8 cellular contexts compared by ENCODE assay signal in the genomic region with DNA sequence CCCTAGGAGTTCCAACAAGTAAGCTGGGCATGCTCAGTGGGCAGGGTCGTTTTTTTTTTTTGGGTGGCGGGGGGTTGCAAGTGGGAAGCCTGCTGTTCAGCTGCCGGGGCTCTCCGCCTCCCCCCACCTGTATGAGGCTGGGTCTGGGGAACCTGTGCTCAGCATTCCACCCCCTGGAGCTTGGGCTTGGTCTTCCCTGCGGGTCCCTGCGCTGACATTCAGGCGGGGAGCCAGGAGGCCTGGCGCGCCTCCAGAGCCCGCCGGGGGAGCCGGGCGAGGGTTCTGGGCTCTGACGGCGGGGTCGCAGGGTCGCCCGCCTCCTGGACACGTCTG. TPM values are rescaled to one million over a fixed set of nuclear protein-coding genes. Genes with fewer than 3 reads are reported as not detected.
DNase-seq lines count a peak whose midpoint lies in the region; ATAC-seq and TF ChIP-seq lines count a peak whose summit lies in the region.

No MANE protein-coding gene starts in this region.

- H3K9ac ChIP-seq in OCI-LY1 (ENCODE audit: low read length) (peak overlapping the region; percentile 73), neural progenitor cell (peak overlapping the region; percentile 50)

- intact Hi-C loops in sciatic nerve (cut with DNase I) = no loop called here

- no peak overlapping the region for H3K27ac Mint-ChIP-seq in neural progenitor cell

- H3K27ac ChIP-seq in OCI-LY1 (ENCODE audit: low read depth, low read length, poor library complexity, severe bottlenecking) = no peak overlapping the region
- H3K27ac ChIP-seq in neural progenitor cell = peak overlapping the region; percentile 93

- H3K4me1 ChIP-seq in OCI-LY1 (ENCODE audit: insufficient read depth, low read length, severe bottlenecking) (peaks cover 23% of the 10 kb centered on the region), neural progenitor cell (peaks cover 28% of the 10 kb centered on the region)

- H3K9me3 ChIP-seq in OCI-LY1 (ENCODE audit: low read length) (no peaks in the 10 kb centered on the region), neural progenitor cell (ENCODE audit: low read depth) (no peaks in the 10 kb centered on the region)

- H3K4me3 Mint-ChIP-seq in neural progenitor cell = peak overlapping the region; percentile 89

- H3K9me2 ChIP-seq in OCI-LY1 (ENCODE audit: low read depth, low read length) = no peaks in the 10 kb centered on the region

- no peak overlapping the region for H2AFZ ChIP-seq in OCI-LY1 (ENCODE audit: low read length)
- H2AFZ ChIP-seq in neural progenitor cell (replicated peaks) = peak overlapping the region; percentile 75

- no peaks in the 10 kb centered on the region for H3K79me2 ChIP-seq in OCI-LY1 (ENCODE audit: insufficient read depth, low read length)
- H3K79me2 ChIP-seq in neural progenitor cell (ENCODE audit: low read depth) = peaks cover 34% of the 10 kb centered on the region

- H4K20me1 ChIP-seq in OCI-LY1 (ENCODE audit: insufficient read depth, low read length) (no peaks in the 10 kb centered on the region), neural progenitor cell (ENCODE audit: low read depth) (no peaks in the 10 kb centered on the region)

- DNase-seq in NCI-H1092 (lab: John Stamatoyannopoulos, UW) (peak; percentile 49), NCI-H1092 treated with DMSO at 0.1 percent for 48 hours (lab: John Stamatoyannopoulos, UW) (no peak), epithelial cell of esophagus (ENCODE audit: low read depth) (no peak), neural progenitor cell (ENCODE audit: low spot score) (no peak), sciatic nerve (ENCODE audit: low spot score) (no peak), NCI-H1694 (lab: John Stamatoyannopoulos, UW) (no peak), islet precursor cell (no peak)

- H3K36me3 ChIP-seq in OCI-LY1 (ENCODE audit: insufficient read depth, low read length) (no peaks in the 10 kb centered on the region), neural progenitor cell (no peaks in the 10 kb centered on the region)

- H3F3A ChIP-seq in OCI-LY1 (ENCODE audit: insufficient read depth, low read length) = no peaks in the 10 kb centered on the region
- peaks cover 23% of the 10 kb centered on the region for H3F3A ChIP-seq in neural progenitor cell (ENCODE audit: low read depth)

- H3K4me3 ChIP-seq in OCI-LY1 (ENCODE audit: low read depth, low read length, poor library complexity, severe bottlenecking) (peak overlapping the region; percentile 70), epithelial cell of esophagus (ENCODE audit: low read length) (peak overlapping the region; percentile 67), neural progenitor cell (peak overlapping the region; percentile 50)

- H3K4me1 Mint-ChIP-seq in neural progenitor cell = peaks cover 18% of the 10 kb centered on the region

- H3K27me3 ChIP-seq in OCI-LY1 (ENCODE audit: insufficient read depth, low read length) = no peaks in the 10 kb centered on the region
- H3K27me3 ChIP-seq in neural progenitor cell = no peaks in the 10 kb centered on the region

- TF ChIP-seq CTCF in OCI-LY1 (IDR thresholded peaks at IDR 0.05; ENCODE audit: low read length) (no peak), epithelial cell of esophagus (IDR thresholded peaks at IDR 0.05; ENCODE audit: insufficient read depth, low read depth, low read length, missing control alignments) (no peak), neural progenitor cell (IDR thresholded peaks at IDR 0.05) (no peak)

- peaks cover 8% of the 10 kb centered on the region for H3K27me3 Mint-ChIP-seq in neural progenitor cell (ENCODE audit: insufficient read depth, low read depth)

- peaks cover 3% of the 10 kb centered on the region for H3K9me3 Mint-ChIP-seq in neural progenitor cell

- H3K4me2 ChIP-seq in OCI-LY1 (ENCODE audit: low read length) (peak overlapping the region; percentile 88), neural progenitor cell (peak overlapping the region; percentile 87)

- no peak for ATAC-seq in sciatic nerve

- peaks cover 6% of the 10 kb centered on the region for H3K36me3 Mint-ChIP-seq in neural progenitor cell

RNA-seq across cellular contexts. Expression of a gene that starts 0.8 kb away (rescaled TPM):
- total RNA-seq in neural progenitor cell (ENCODE audit: low replicate concordance) (67.2 and 176 TPM in 2 replicates), sciatic nerve (56.4 TPM)
